In genomic region chr10:119725550-119726290, GRCh38 we compare ENCODE assay signal across 1 cellular context.
TF ChIP-seq lines count a peak whose summit lies in the region.

A gene with protein sequence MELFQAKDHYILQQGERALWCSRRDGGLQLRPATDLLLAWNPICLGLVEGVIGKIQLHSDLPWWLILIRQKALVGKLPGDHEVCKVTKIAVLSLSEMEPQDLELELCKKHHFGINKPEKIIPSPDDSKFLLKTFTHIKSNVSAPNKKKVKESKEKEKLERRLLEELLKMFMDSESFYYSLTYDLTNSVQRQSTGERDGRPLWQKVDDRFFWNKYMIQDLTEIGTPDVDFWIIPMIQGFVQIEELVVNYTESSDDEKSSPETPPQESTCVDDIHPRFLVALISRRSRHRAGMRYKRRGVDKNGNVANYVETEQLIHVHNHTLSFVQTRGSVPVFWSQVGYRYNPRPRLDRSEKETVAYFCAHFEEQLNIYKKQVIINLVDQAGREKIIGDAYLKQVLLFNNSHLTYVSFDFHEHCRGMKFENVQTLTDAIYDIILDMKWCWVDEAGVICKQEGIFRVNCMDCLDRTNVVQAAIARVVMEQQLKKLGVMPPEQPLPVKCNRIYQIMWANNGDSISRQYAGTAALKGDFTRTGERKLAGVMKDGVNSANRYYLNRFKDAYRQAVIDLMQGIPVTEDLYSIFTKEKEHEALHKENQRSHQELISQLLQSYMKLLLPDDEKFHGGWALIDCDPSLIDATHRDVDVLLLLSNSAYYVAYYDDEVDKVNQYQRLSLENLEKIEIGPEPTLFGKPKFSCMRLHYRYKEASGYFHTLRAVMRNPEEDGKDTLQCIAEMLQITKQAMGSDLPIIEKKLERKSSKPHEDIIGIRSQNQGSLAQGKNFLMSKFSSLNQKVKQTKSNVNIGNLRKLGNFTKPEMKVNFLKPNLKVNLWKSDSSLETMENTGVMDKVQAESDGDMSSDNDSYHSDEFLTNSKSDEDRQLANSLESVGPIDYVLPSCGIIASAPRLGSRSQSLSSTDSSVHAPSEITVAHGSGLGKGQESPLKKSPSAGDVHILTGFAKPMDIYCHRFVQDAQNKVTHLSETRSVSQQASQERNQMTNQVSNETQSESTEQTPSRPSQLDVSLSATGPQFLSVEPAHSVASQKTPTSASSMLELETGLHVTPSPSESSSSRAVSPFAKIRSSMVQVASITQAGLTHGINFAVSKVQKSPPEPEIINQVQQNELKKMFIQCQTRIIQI (plus strand): TSS chr10:119726050. CDS start chr10:119726263, 213 bp downstream.

TF ChIP-seq in H1, 55 proteins besides CTCF, POLR2A, EP300 and RAD21:
- TF ChIP-seq SP1 (IDR thresholded peaks at IDR 0.05; ENCODE audit: low read depth, low read length) = peak; percentile 68; the same call in 1 of the 2 replicates
- no peak for TF ChIP-seq CHD2 (IDR thresholded peaks at IDR 0.05; ENCODE audit: low read length)
- no peak for TF ChIP-seq POU5F1 (IDR thresholded peaks at IDR 0.05; ENCODE audit: low read depth, low read length)
- TF ChIP-seq CTBP2 (IDR thresholded peaks at IDR 0.05; ENCODE audit: borderline replicate concordance, insufficient read depth, insufficient read length, low read length) = no peak
- TF ChIP-seq SIN3A (conservative IDR thresholded peaks at IDR 0.05 in 1 of 2, IDR thresholded peaks at IDR 0.05 in 1 of 2; ENCODE audit: low read depth in 1 of 2, low read length in 2 of 2) = peak in 1 of 2 experiments; percentile 4; a peak in 1 of 4 replicates
- TF ChIP-seq CBX5 (IDR thresholded peaks at IDR 0.05; ENCODE audit: low read depth, low read length) = no peak
- TF ChIP-seq PHF8 (conservative IDR thresholded peaks at IDR 0.05; ENCODE audit: low read depth, low read length) = peak; percentile 51
- TF ChIP-seq ASH2L (IDR thresholded peaks at IDR 0.05; ENCODE audit: low read length) = peak; percentile 87
- TF ChIP-seq HDAC2 (IDR thresholded peaks at IDR 0.05; ENCODE audit: borderline replicate concordance in 1 of 2, low read depth in 2 of 2, low read length in 2 of 2) = 0 out of 4 replicates have a peak, but pooled peaks of 1 of the 2 experiments have one; percentile 36
- no peak for TF ChIP-seq RNF2 (IDR thresholded peaks at IDR 0.05; ENCODE audit: borderline replicate concordance, low read depth, low read length, missing control alignments, poor library complexity, severe bottlenecking)
- 0 out of 2 replicates have a peak, but pooled peaks have one; percentile 16 for TF ChIP-seq EGR1 (IDR thresholded peaks at IDR 0.05; ENCODE audit: borderline replicate concordance, low read depth, low read length)
- TF ChIP-seq SP4 (IDR thresholded peaks at IDR 0.05; ENCODE audit: low read length) = 0 out of 2 replicates have a peak, but pooled peaks have one; percentile 40
- TF ChIP-seq TAF1 (IDR thresholded peaks at IDR 0.05; ENCODE audit: low read depth, low read length) = peak; percentile 13; the same call in 1 of the 2 replicates
- TF ChIP-seq, protein P1, sequence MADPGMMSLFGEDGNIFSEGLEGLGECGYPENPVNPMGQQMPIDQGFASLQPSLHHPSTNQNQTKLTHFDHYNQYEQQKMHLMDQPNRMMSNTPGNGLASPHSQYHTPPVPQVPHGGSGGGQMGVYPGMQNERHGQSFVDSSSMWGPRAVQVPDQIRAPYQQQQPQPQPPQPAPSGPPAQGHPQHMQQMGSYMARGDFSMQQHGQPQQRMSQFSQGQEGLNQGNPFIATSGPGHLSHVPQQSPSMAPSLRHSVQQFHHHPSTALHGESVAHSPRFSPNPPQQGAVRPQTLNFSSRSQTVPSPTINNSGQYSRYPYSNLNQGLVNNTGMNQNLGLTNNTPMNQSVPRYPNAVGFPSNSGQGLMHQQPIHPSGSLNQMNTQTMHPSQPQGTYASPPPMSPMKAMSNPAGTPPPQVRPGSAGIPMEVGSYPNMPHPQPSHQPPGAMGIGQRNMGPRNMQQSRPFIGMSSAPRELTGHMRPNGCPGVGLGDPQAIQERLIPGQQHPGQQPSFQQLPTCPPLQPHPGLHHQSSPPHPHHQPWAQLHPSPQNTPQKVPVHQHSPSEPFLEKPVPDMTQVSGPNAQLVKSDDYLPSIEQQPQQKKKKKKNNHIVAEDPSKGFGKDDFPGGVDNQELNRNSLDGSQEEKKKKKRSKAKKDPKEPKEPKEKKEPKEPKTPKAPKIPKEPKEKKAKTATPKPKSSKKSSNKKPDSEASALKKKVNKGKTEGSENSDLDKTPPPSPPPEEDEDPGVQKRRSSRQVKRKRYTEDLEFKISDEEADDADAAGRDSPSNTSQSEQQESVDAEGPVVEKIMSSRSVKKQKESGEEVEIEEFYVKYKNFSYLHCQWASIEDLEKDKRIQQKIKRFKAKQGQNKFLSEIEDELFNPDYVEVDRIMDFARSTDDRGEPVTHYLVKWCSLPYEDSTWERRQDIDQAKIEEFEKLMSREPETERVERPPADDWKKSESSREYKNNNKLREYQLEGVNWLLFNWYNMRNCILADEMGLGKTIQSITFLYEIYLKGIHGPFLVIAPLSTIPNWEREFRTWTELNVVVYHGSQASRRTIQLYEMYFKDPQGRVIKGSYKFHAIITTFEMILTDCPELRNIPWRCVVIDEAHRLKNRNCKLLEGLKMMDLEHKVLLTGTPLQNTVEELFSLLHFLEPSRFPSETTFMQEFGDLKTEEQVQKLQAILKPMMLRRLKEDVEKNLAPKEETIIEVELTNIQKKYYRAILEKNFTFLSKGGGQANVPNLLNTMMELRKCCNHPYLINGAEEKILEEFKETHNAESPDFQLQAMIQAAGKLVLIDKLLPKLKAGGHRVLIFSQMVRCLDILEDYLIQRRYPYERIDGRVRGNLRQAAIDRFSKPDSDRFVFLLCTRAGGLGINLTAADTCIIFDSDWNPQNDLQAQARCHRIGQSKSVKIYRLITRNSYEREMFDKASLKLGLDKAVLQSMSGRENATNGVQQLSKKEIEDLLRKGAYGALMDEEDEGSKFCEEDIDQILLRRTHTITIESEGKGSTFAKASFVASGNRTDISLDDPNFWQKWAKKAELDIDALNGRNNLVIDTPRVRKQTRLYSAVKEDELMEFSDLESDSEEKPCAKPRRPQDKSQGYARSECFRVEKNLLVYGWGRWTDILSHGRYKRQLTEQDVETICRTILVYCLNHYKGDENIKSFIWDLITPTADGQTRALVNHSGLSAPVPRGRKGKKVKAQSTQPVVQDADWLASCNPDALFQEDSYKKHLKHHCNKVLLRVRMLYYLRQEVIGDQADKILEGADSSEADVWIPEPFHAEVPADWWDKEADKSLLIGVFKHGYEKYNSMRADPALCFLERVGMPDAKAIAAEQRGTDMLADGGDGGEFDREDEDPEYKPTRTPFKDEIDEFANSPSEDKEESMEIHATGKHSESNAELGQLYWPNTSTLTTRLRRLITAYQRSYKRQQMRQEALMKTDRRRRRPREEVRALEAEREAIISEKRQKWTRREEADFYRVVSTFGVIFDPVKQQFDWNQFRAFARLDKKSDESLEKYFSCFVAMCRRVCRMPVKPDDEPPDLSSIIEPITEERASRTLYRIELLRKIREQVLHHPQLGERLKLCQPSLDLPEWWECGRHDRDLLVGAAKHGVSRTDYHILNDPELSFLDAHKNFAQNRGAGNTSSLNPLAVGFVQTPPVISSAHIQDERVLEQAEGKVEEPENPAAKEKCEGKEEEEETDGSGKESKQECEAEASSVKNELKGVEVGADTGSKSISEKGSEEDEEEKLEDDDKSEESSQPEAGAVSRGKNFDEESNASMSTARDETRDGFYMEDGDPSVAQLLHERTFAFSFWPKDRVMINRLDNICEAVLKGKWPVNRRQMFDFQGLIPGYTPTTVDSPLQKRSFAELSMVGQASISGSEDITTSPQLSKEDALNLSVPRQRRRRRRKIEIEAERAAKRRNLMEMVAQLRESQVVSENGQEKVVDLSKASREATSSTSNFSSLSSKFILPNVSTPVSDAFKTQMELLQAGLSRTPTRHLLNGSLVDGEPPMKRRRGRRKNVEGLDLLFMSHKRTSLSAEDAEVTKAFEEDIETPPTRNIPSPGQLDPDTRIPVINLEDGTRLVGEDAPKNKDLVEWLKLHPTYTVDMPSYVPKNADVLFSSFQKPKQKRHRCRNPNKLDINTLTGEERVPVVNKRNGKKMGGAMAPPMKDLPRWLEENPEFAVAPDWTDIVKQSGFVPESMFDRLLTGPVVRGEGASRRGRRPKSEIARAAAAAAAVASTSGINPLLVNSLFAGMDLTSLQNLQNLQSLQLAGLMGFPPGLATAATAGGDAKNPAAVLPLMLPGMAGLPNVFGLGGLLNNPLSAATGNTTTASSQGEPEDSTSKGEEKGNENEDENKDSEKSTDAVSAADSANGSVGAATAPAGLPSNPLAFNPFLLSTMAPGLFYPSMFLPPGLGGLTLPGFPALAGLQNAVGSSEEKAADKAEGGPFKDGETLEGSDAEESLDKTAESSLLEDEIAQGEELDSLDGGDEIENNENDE (IDR thresholded peaks at IDR 0.05; ENCODE audit: insufficient replicate concordance, low read length) = no peak
- TF ChIP-seq POLR2AphosphoS5 (IDR thresholded peaks at IDR 0.05; ENCODE audit: low read depth, low read length) = peak; percentile 47; the same call in 1 of the 2 replicates
- TF ChIP-seq RBBP5 (IDR thresholded peaks at IDR 0.05; ENCODE audit: borderline replicate concordance, low read depth, low read length) = peak; percentile 82
- TF ChIP-seq JUND (IDR thresholded peaks at IDR 0.05; ENCODE audit: low read length) = no peak
- TF ChIP-seq CHD1 (IDR thresholded peaks at IDR 0.05; ENCODE audit: low read depth, low read length) = no peak
- TF ChIP-seq, protein P2, sequence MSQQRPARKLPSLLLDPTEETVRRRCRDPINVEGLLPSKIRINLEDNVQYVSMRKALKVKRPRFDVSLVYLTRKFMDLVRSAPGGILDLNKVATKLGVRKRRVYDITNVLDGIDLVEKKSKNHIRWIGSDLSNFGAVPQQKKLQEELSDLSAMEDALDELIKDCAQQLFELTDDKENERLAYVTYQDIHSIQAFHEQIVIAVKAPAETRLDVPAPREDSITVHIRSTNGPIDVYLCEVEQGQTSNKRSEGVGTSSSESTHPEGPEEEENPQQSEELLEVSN (IDR thresholded peaks at IDR 0.05) = 0 out of 2 replicates have a peak, but pooled peaks have one; percentile 2
- peak; percentile 31 for TF ChIP-seq TAF7 (optimal IDR thresholded peaks at IDR 0.05; ENCODE audit: borderline replicate concordance, low read depth, low read length)
- no peak for TF ChIP-seq CEBPB (IDR thresholded peaks at IDR 0.05; ENCODE audit: low read depth, low read length)
